ENCODE assay signal across 21 cellular contexts in genomic region chr16:86180780-86181179, GRCh38.
A peak's percentile ranks its signal among the peaks of the same experiment; 100 is the strongest.
DNase-seq lines count a peak whose midpoint lies in the region; ATAC-seq, FAIRE-seq and TF ChIP-seq lines count a peak whose summit lies in the region.
"Had no signal": no experiment of that assay in that cellular context is flagged by ENCODE, and none has a peak within 500 bp of the region (broad histone marks: within the 10 kb centered on the region; RNA-seq: fewer than 3 reads in every experiment).

No MANE protein-coding gene starts in this region.

- no peaks in the 10 kb centered on the region for H3K4me1 ChIP-seq in HepG2 (ENCODE audit: insufficient read depth, low read length)
- H3K4me1 ChIP-seq in right lobe of liver: no peaks in the 10 kb centered on the region
- H3K4me1 ChIP-seq in H1 (replicated peaks in 1 of 4; ENCODE audit: control insufficient read depth in 3 of 4, insufficient read depth in 4 of 4, low read length in 3 of 4): no peaks in the 10 kb centered on the region; a peak in 2 of 7 replicates
- peaks cover 0 to 2% of the 10 kb centered on the region in 2 donors for H3K4me1 ChIP-seq in neuronal stem cell (ENCODE audit: control insufficient read depth in 2 of 2, insufficient read depth in 1 of 2, low read depth in 1 of 2, low read length in 2 of 2)
- H3K4me1 ChIP-seq: BLaER1, Caco-2, HAP-1 had no signal

- ATAC-seq in HepG2 (no peak), right lobe of liver (no peak)
- ATAC-seq: CD8-positive, alpha-beta T cell had no signal

- no peak overlapping the region for H3K23ac ChIP-seq in H1 (ENCODE audit: insufficient read length)
- no peak overlapping the region for H3K23ac ChIP-seq in neuronal stem cell (ENCODE audit: low read depth, low read length, poor library complexity)

- H4K20me1 ChIP-seq in HepG2 (ENCODE audit: insufficient read depth, low read length) (no peaks in the 10 kb centered on the region), H1 (replicated peaks in 1 of 2; ENCODE audit: control insufficient read depth in 1 of 2, insufficient read depth in 2 of 2, low read length in 2 of 2) (peaks cover 0 to 7% of the 10 kb centered on the region in 2 experiments)
- H4K20me1 ChIP-seq: BLaER1 had no signal

- H3K9me3 ChIP-seq in HepG2 (ENCODE audit: low read length): no peaks in the 10 kb centered on the region
- H3K9me3 ChIP-seq in right lobe of liver: no peaks in the 10 kb centered on the region
- no peaks in the 10 kb centered on the region for H3K9me3 ChIP-seq in H1 (ENCODE audit: insufficient read depth in 2 of 2, low read depth in 1 of 2, low read length in 1 of 2)
- H3K9me3 ChIP-seq in neuronal stem cell (replicated peaks in 1 of 2; ENCODE audit: control insufficient read depth in 2 of 2, insufficient read depth in 1 of 2, low read depth in 1 of 2, low read length in 2 of 2): peaks cover 0 to 4% of the 10 kb centered on the region in 2 donors
- H3K9me3 ChIP-seq: Caco-2, HAP-1 had no signal

- H3K79me2 ChIP-seq in HepG2 (ENCODE audit: insufficient read depth, low read length) (no peaks in the 10 kb centered on the region), H1 (ENCODE audit: control insufficient read depth in 1 of 2, insufficient read depth in 2 of 2, low read length in 2 of 2) (no peaks in the 10 kb centered on the region)

- no peak overlapping the region for H4K91ac ChIP-seq in H1 (replicated peaks; ENCODE audit: insufficient read length, low read length)
- no peak overlapping the region for H4K91ac ChIP-seq in neuronal stem cell (ENCODE audit: low read depth, low read length, poor library complexity)

- H4K5ac ChIP-seq in H1 (ENCODE audit: insufficient read length, low read depth, low read length): no peak overlapping the region

- H3K23me2 ChIP-seq in H1 (ENCODE audit: low read depth, low read length): peaks cover 5% of the 10 kb centered on the region; the same call in 1 of the 2 replicates

- H4K8ac ChIP-seq in H1 (ENCODE audit: extremely low read depth, insufficient read depth, low read length) (no peak overlapping the region), neuronal stem cell (ENCODE audit: low read depth, low read length) (no peak overlapping the region)

- H2AFZ ChIP-seq in HepG2 (ENCODE audit: low read length) (no peak overlapping the region), H1 (ENCODE audit: low read length) (no peak overlapping the region), neuronal stem cell (ENCODE audit: low read length) (no peak overlapping the region)
- H2AFZ ChIP-seq: GM23338 had no signal

- H2BK12ac ChIP-seq in H1 (ENCODE audit: low read depth, low read length) (no peak overlapping the region), neuronal stem cell (ENCODE audit: low read length) (no peak overlapping the region)

- H3K18ac ChIP-seq in H1 (ENCODE audit: extremely low read depth, low read length): no peak overlapping the region
- no peak overlapping the region for H3K18ac ChIP-seq in neuronal stem cell (ENCODE audit: low read length)

- intact Hi-C loops in HepG2 (cut with micrococcal nuclease; ENCODE audit: unreplicated experiment) (no loop called here), right lobe of liver (cut with DNase I) (no loop called here)

- H3K56ac ChIP-seq in H1 (replicated peaks; ENCODE audit: insufficient read length, low read depth, low read length): no peak overlapping the region

- no peak overlapping the region for H3K4me3 ChIP-seq in HepG2 (replicated peaks in 1 of 3; ENCODE audit: insufficient read depth in 1 of 3, low read depth in 2 of 3, low read length in 3 of 3)
- no peak overlapping the region for H3K4me3 ChIP-seq in right lobe of liver
- no peak overlapping the region for H3K4me3 ChIP-seq in H1 (ENCODE audit: extremely low read depth in 1 of 4, insufficient read depth in 2 of 4, low read depth in 3 of 4, low read length in 4 of 4)
- peak overlapping the region in 1 of 2 donors; percentile 56 for H3K4me3 ChIP-seq in neuronal stem cell (ENCODE audit: low read length in 2 of 2)
- H3K4me3 ChIP-seq: BLaER1, GM23338, HAP-1 had no signal

- TF ChIP-seq POLR2A in HepG2 (IDR thresholded peaks at IDR 0.05; ENCODE audit: insufficient read depth in 1 of 2, low read depth in 2 of 2, low read length in 2 of 2) (no peak), right lobe of liver (IDR thresholded peaks at IDR 0.05) (no peak), H1 (IDR thresholded peaks at IDR 0.05; ENCODE audit: control extremely low read depth in 1 of 2, low read depth in 2 of 2, low read length in 2 of 2) (no peak)

- H3K4ac ChIP-seq in H1 (replicated peaks; ENCODE audit: insufficient read length, low read depth, low read length): no peak overlapping the region
- H3K4ac ChIP-seq in neuronal stem cell (ENCODE audit: low read length): no peak overlapping the region

- H2BK20ac ChIP-seq in H1 (ENCODE audit: low read length): 0 out of 2 replicates have a peak overlapping the region, but pooled peaks have one; percentile 15

- no peaks in the 10 kb centered on the region for H3K36me3 ChIP-seq in HepG2 (replicated peaks in 1 of 2; ENCODE audit: control insufficient read depth in 1 of 2, insufficient read depth in 2 of 2, low read length in 2 of 2)
- no peaks in the 10 kb centered on the region for H3K36me3 ChIP-seq in right lobe of liver
- H3K36me3 ChIP-seq in H1 (ENCODE audit: control insufficient read depth in 2 of 4, insufficient read depth in 4 of 4, low read length in 3 of 4): no peaks in the 10 kb centered on the region
- H3K36me3 ChIP-seq in neuronal stem cell (replicated peaks in 1 of 2; ENCODE audit: control insufficient read depth in 2 of 2, insufficient read depth in 2 of 2, low read length in 2 of 2): no peaks in the 10 kb centered on the region
- H3K36me3 ChIP-seq: BLaER1, HAP-1 had no signal

- H3K27ac ChIP-seq in HepG2 (ENCODE audit: extremely low read length, insufficient read depth, low read length) (no peak overlapping the region), right lobe of liver (no peak overlapping the region), H1 (ENCODE audit: low read depth, low read length) (no peak overlapping the region), neuronal stem cell (replicated peaks; ENCODE audit: low read length) (no peak overlapping the region)
- H3K27ac ChIP-seq: 22Rv1, BLaER1, C4-2B had no signal

- TF ChIP-seq CTCF in HepG2 (CRISPR knock-in tag; IDR thresholded peaks at IDR 0.05) (no peak), right lobe of liver (IDR thresholded peaks at IDR 0.05) (no peak), H1 (IDR thresholded peaks at IDR 0.05; ENCODE audit: control extremely low read depth in 1 of 3, insufficient read depth in 1 of 3, low read depth in 1 of 3, low read length in 3 of 3) (no peak), GM13976 (IDR thresholded peaks at IDR 0.05; ENCODE audit: borderline replicate concordance, control extremely low read depth, extremely low read depth, insufficient read depth, missing control alignments) (no peak)

- no peak for FAIRE-seq in HepG2 (lab: Jason Lieb, UNC)
- no peak for FAIRE-seq in H1 (lab: Jason Lieb, UNC)
- FAIRE-seq in urothelium cell line (lab: Jason Lieb, UNC): peak; percentile 81
- FAIRE-seq: A204.1, G401.6, GM18507, H54 had no signal

- H2BK120ac ChIP-seq in H1 (replicated peaks; ENCODE audit: low read depth, low read length): no peak overlapping the region
- no peak overlapping the region for H2BK120ac ChIP-seq in neuronal stem cell (ENCODE audit: low read depth, low read length)

- in situ Hi-C loops in HepG2 (cut with HindIII; ENCODE audit: extremely low pct_ligation_motif_present, low pct_unique_long_range_greater_than_20kb) (no loop called here), GM13976 (cut with MboI; ENCODE audit: low sequenced_read_pairs, unreplicated experiment) (no loop called here)

- no peak for DNase-seq in HepG2 (ENCODE audit: low spot score)
- no peak for DNase-seq in right lobe of liver
- DNase-seq in H1 (ENCODE audit: low read depth in 1 of 2, low spot score in 2 of 2): no peak
- DNase-seq in neuronal stem cell (ENCODE audit: low spot score): no peak
- no peak for DNase-seq in urothelium cell line (ENCODE audit: low spot score)
- no peak for DNase-seq in GM13976 (ENCODE audit: low spot score)
- DNase-seq in effector CD4-positive, alpha-beta T cell: no peak
- no peak for DNase-seq in NCI-H2227 treated with DMSO at 0.1 percent for 48 hours (lab: John Stamatoyannopoulos, UW)
- DNase-seq: CD4-positive, CD25-positive, alpha-beta regulatory T cell; CD8-positive, alpha-beta T cell; DMS153 had no signal

- H3K9ac ChIP-seq in HepG2 (ENCODE audit: insufficient read depth, low read depth, low read length) (no peak overlapping the region), H1 (replicated peaks in 1 of 4; ENCODE audit: extremely low read depth in 1 of 4, low read depth in 3 of 4, low read length in 3 of 4) (no peak overlapping the region), neuronal stem cell (ENCODE audit: low read depth, low read length, poor library complexity) (no peak overlapping the region)
- H3K9ac ChIP-seq: BLaER1 had no signal

- H3K14ac ChIP-seq in H1 (ENCODE audit: insufficient read length) (no peak overlapping the region), neuronal stem cell (ENCODE audit: low read length) (peak overlapping the region; percentile 72)

- no peaks in the 10 kb centered on the region for H3K79me1 ChIP-seq in H1 (ENCODE audit: low read depth, low read length)
- H3K79me1 ChIP-seq in neuronal stem cell (ENCODE audit: low read depth, low read length): no peaks in the 10 kb centered on the region

- 47% methylated on average over 4 of the region's 4 CpGs for WGBS in HepG2 (ENCODE audit: low lambda C conversion rate)
- WGBS in right lobe of liver (ENCODE audit: insufficient coverage, low coverage, low lambda C conversion rate, missing lambda C conversion rate): 78% methylated on average over 4 of the region's 4 CpGs
- WGBS in H1 (ENCODE audit: extremely low coverage in 1 of 2, insufficient coverage in 1 of 2, insufficient read length in 1 of 2, insufficient replicate concordance in 2 of 2, low coverage in 1 of 2, low lambda C conversion rate in 2 of 2, missing lambda C conversion rate in 1 of 2), 2 experiments: 91% methylated on average over 4 of the region's 4 CpGs; no CpG with 5 or more reads in 1 of the 2 experiments
- WGBS in neuronal stem cell (ENCODE audit: extremely low coverage in 2 of 2, insufficient read length in 2 of 2, insufficient replicate concordance in 1 of 2), 2 donors: 100% methylated on average over 1 to 2 of the region's 4 CpGs

- H2BK5ac ChIP-seq in H1 (ENCODE audit: low read depth, low read length) (no peak overlapping the region), neuronal stem cell (ENCODE audit: low read length) (no peak overlapping the region)

- POLR2A ChIA-PET in HepG2 (lab: Yijun Ruan, JAX): no interaction called here
- POLR2A ChIA-PET in H1 (lab: Charles Lee; ENCODE audit: partially characterized antibody): no interaction called here

- H2AK5ac ChIP-seq in H1 (ENCODE audit: low read depth, low read length): peak overlapping the region; percentile 98; the same call in 1 of the 2 replicates
- no peak overlapping the region for H2AK5ac ChIP-seq in neuronal stem cell (ENCODE audit: low read depth, low read length)

- H3K27me3 ChIP-seq in HepG2 (ENCODE audit: control insufficient read depth in 1 of 2, insufficient read depth in 2 of 2, low read length in 2 of 2) (peaks cover 0 to 14% of the 10 kb centered on the region in 2 experiments; a peak in 1 of 5 replicates), right lobe of liver (no peaks in the 10 kb centered on the region), H1 (replicated peaks in 1 of 4; ENCODE audit: control insufficient read depth in 3 of 4, extremely low read depth in 1 of 4, insufficient read depth in 3 of 4, low read length in 3 of 4) (no peaks in the 10 kb centered on the region; a peak in 1 of 7 replicates), neuronal stem cell (ENCODE audit: control insufficient read depth in 3 of 3, insufficient read depth in 3 of 3, low read depth in 1 of 3, low read length in 3 of 3) (peaks cover 0 to 2% (median 0%) of the 10 kb centered on the region in 3 experiments)
- H3K27me3 ChIP-seq: BLaER1 had no signal

- BruUV-seq in HepG2 (replicated peaks; lab: Mats Ljungman, UMichigan): no TSS peak

- H2BK15ac ChIP-seq in H1 (ENCODE audit: low read length): 0 out of 2 replicates have a peak overlapping the region, but pooled peaks have one; percentile 5
- no peak overlapping the region for H2BK15ac ChIP-seq in neuronal stem cell (ENCODE audit: low read length)

- H3K4me2 ChIP-seq in HepG2 (ENCODE audit: low read depth, low read length): no peak overlapping the region
- H3K4me2 ChIP-seq in H1 (ENCODE audit: insufficient read depth in 1 of 2, low read depth in 2 of 2, low read length in 2 of 2): no peak overlapping the region
- H3K4me2 ChIP-seq in neuronal stem cell (ENCODE audit: insufficient read depth, low read length, poor library complexity, severe bottlenecking): no peak overlapping the region
- H3K4me2 ChIP-seq: BLaER1, GM23338 had no signal

- CTCF ChIA-PET in HepG2 (lab: Yijun Ruan, JAX; ENCODE audit: low intra/inter-chr PET ratio, low total read pairs) (no interaction called here), H1 (lab: Charles Lee; ENCODE audit: partially characterized antibody) (interaction anchor here (0.9 kb wide), 1 partner anchor 11 kb away, joined by 3 read pairs; no protein-coding TSS in a partner anchor)

- TF ChIP-seq EP300 in HepG2 (IDR thresholded peaks at IDR 0.05; ENCODE audit: low read depth in 2 of 2, low read length in 2 of 2) (no peak), HepG2 (CRISPR knock-in tag; IDR thresholded peaks at IDR 0.05; ENCODE audit: borderline replicate concordance) (no peak), H1 (IDR thresholded peaks at IDR 0.05; ENCODE audit: borderline replicate concordance in 1 of 2, low read depth in 2 of 2, low read length in 2 of 2) (no peak)

- TF ChIP-seq RAD21 in HepG2 (CRISPR knock-in tag; IDR thresholded peaks at IDR 0.05): no peak
- TF ChIP-seq RAD21 in H1 (IDR thresholded peaks at IDR 0.05 in 1 of 2, conservative IDR thresholded peaks at IDR 0.05 in 1 of 2; ENCODE audit: low read depth in 2 of 2, low read length in 2 of 2): no peak
